ENCODE assay signal across 18 cellular contexts in the genomic region with DNA sequence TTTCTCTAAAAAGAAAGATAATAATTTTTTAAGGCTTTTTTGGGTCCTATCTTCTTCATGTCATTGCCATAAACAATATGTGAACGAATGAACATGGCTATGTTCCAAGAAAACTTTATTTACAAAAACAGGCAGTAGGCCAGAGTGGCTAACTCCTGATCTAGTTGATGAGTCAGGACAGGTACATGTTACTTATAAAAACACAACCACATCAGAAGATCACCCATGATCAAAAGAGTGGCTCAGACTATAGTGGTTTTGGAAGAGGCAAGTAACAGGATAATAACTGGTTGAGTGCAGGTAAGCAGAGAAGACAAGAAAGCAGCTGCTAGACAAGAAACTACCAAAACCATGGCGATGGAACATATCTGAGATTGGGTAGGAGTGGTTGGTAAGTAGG.
DNase-seq lines count a peak whose midpoint lies in the region; ATAC-seq and TF ChIP-seq lines count a peak whose summit lies in the region.
"Had no signal": no experiment of that assay in that cellular context is flagged by ENCODE, and none has a peak within 500 bp of the region (broad histone marks: within the 10 kb centered on the region; RNA-seq: fewer than 3 reads in every experiment).

No MANE protein-coding gene starts in this region.

- no peaks in the 10 kb centered on the region for H3K36me3 ChIP-seq in breast epithelium

- no peaks in the 10 kb centered on the region for H3K27me3 Mint-ChIP-seq in MCF 10A (ENCODE audit: insufficient read depth, unreplicated experiment)

- no peak overlapping the region for H3K4me3 ChIP-seq in breast epithelium

- H3K27me3 ChIP-seq in breast epithelium: no peaks in the 10 kb centered on the region

- H3K36me3 Mint-ChIP-seq in MCF 10A (ENCODE audit: insufficient read depth, unreplicated experiment): no peaks in the 10 kb centered on the region
- H3K36me3 Mint-ChIP-seq: CD8-positive, alpha-beta memory T cell had no signal

- H3K4me3 Mint-ChIP-seq in MCF 10A (ENCODE audit: unreplicated experiment): no peak overlapping the region
- H3K4me3 Mint-ChIP-seq: CD8-positive, alpha-beta memory T cell had no signal

- TF ChIP-seq CTCF in MCF 10A (IDR thresholded peaks at IDR 0.05; ENCODE audit: unreplicated experiment) (no peak), breast epithelium (IDR thresholded peaks at IDR 0.05) (no peak)

- peaks cover 27% of the 10 kb centered on the region for H3K4me1 Mint-ChIP-seq in MCF 10A (ENCODE audit: insufficient read depth, unreplicated experiment)

- no peak for TF ChIP-seq POLR2A in breast epithelium (IDR thresholded peaks at IDR 0.05)

- POLR2A ChIA-PET in MCF 10A (lab: Yijun Ruan, JAX): interaction anchor here (0.6 to 1.1 kb wide), 4 partner anchors 27 to 881 kb away, joined by 3 to 4 read pairs (median 3); no protein-coding TSS in a partner anchor

- no peak overlapping the region for H3K27ac ChIP-seq in breast epithelium
- peak overlapping the region; percentile 45 for H3K27ac ChIP-seq in epithelial cell of prostate
- H3K27ac ChIP-seq: C4-2B had no signal

- no TSS peak for BruUV-seq in MCF 10A (replicated peaks; lab: Mats Ljungman, UMichigan)

- no peak for ATAC-seq in GM18868 (IDR thresholded peaks at IDR 0.05; ENCODE audit: unreplicated experiment)
- no peak for ATAC-seq in HG03521 (IDR thresholded peaks at IDR 0.05; ENCODE audit: unreplicated experiment)
- ATAC-seq in GM19463 (IDR thresholded peaks at IDR 0.05; ENCODE audit: unreplicated experiment): no peak
- ATAC-seq in GM19397 (IDR thresholded peaks at IDR 0.05; ENCODE audit: unreplicated experiment): no peak

- CTCF ChIA-PET in MCF 10A (lab: Yijun Ruan, JAX): interaction anchor here (0.6 to 17.6 kb wide), 7 partner anchors 8 to 588 kb away, joined by 3 to 267 read pairs (median 4); no protein-coding TSS in a partner anchor

- no peak overlapping the region for H3K27ac Mint-ChIP-seq in MCF 10A (ENCODE audit: low read depth, unreplicated experiment)

- intact Hi-C loops in MCF 10A (cut with micrococcal nuclease): loop anchor here (5.0 to 10.0 kb wide), 2 partner anchors 83 to 866 kb away; a partner anchor contains a TSS
- intact Hi-C loops in breast epithelium (cut with DNase I; ENCODE audit: low total_unique reads): loop anchor here (10.0 kb wide), 1 partner anchor 466 kb away; a partner anchor contains a TSS

- no peaks in the 10 kb centered on the region for H3K9me3 Mint-ChIP-seq in MCF 10A (ENCODE audit: unreplicated experiment)
- H3K9me3 Mint-ChIP-seq: CD8-positive, alpha-beta memory T cell had no signal

- H3K9me3 ChIP-seq in breast epithelium: no peaks in the 10 kb centered on the region

- DNase-seq in MCF 10A (ENCODE audit: unreplicated experiment) (peak; percentile 51), breast epithelium (ENCODE audit: low spot score in 2 of 2) (no peak), SW480 (ENCODE audit: low spot score) (peak; percentile 97), epithelial cell of prostate (ENCODE audit: low read depth, low spot score) (peak; percentile 85)
- DNase-seq: CD8-positive, alpha-beta memory T cell; DMS79 treated with DMSO at 0.1 percent for 48 hours; NCI-H1105; NCI-H2029 treated with DMSO at 0.1 percent for 48 hours; NCI-H226; NCI-H510A treated with DMSO at 0.1 percent for 48 hours; NCI-H774; SHP77; T-helper 2 cell had no signal

- H3K4me1 ChIP-seq in breast epithelium: no peaks in the 10 kb centered on the region

Comparison
In these comparisons a context has a peak if more than half of its experiments do, and no peak if none do; other contexts are left out.
1. DNase-seq: peak in MCF 10A (single experiment), SW480 (single experiment) and epithelial cell of prostate (single experiment); none in breast epithelium (0 of 2).